In genomic region chr6:23218751-23219150, GRCh38 we compare ENCODE assay signal across 19 cellular contexts.
A peak's percentile ranks its signal among the peaks of the same experiment; 100 is the strongest.
DNase-seq lines count a peak whose midpoint lies in the region; ATAC-seq, FAIRE-seq and TF ChIP-seq lines count a peak whose summit lies in the region.
"Had no signal": no experiment of that assay in that cellular context is flagged by ENCODE, and none has a peak within 500 bp of the region (broad histone marks: within the 10 kb centered on the region; RNA-seq: fewer than 3 reads in every experiment).

No MANE protein-coding gene starts in this region.

- no peak overlapping the region for H3K4me2 ChIP-seq in neural cell (ENCODE audit: low read length)
- H3K4me2 ChIP-seq: hepatocyte had no signal

- no peak for TF ChIP-seq CTCF in endodermal cell (conservative IDR thresholded peaks at IDR 0.05)
- no peak for TF ChIP-seq CTCF in neural cell (IDR thresholded peaks at IDR 0.05; ENCODE audit: poor library complexity, severe bottlenecking)

- TF ChIP-seq POLR2A in GM12891 (IDR thresholded peaks at IDR 0.05; ENCODE audit: low read depth, low read length): no peak

- H3K27ac ChIP-seq in endodermal cell (ENCODE audit: low read depth, low read length): no peak overlapping the region
- H3K27ac ChIP-seq in neural cell (ENCODE audit: low read length): peak overlapping the region; percentile 4
- H3K27ac ChIP-seq: C4-2B, esophagus muscularis mucosa, hepatocyte, upper lobe of right lung had no signal

- H3K27ac Mint-ChIP-seq in endodermal cell: no peak overlapping the region
- H3K27ac Mint-ChIP-seq: stimulated activated naive B cell treated with anti-CD40 and anti-IgM and Interleukin-4, amounts not matched to agents 10 μg/mL and 1 μg/mL and 100 μg/mL, for 72 hours had no signal

- TF ChIP-seq RAD21 in neural cell (conservative IDR thresholded peaks at IDR 0.05): no peak

- FAIRE-seq in GM12891 (lab: Jason Lieb, UNC): no peak
- FAIRE-seq: GM19239 had no signal

- no peaks in the 10 kb centered on the region for H4K20me1 ChIP-seq in neural cell (ENCODE audit: insufficient read depth)

- no peaks in the 10 kb centered on the region for H3F3A ChIP-seq in neural cell (ENCODE audit: insufficient read depth, low read length, poor library complexity, severe bottlenecking)

- H3K36me3 Mint-ChIP-seq in endodermal cell (ENCODE audit: low read depth): peaks cover 2% of the 10 kb centered on the region
- H3K36me3 Mint-ChIP-seq: stimulated activated naive B cell treated with anti-CD40 and anti-IgM and Interleukin-4, amounts not matched to agents 10 μg/mL and 1 μg/mL and 100 μg/mL, for 72 hours had no signal

- H3K27me3 ChIP-seq in endodermal cell (ENCODE audit: control insufficient read depth, insufficient read depth, low read length, poor library complexity, severe bottlenecking): no peaks in the 10 kb centered on the region
- H3K27me3 ChIP-seq in neural cell (ENCODE audit: insufficient read depth, low read depth, low read length): no peaks in the 10 kb centered on the region
- H3K27me3 ChIP-seq: esophagus muscularis mucosa, hepatocyte, upper lobe of right lung had no signal

- peaks cover 19% of the 10 kb centered on the region for H3K4me1 Mint-ChIP-seq in endodermal cell
- H3K4me1 Mint-ChIP-seq: stimulated activated naive B cell treated with anti-CD40 and anti-IgM and Interleukin-4, amounts not matched to agents 10 μg/mL and 1 μg/mL and 100 μg/mL, for 72 hours had no signal

- no peak overlapping the region for H3K4me3 Mint-ChIP-seq in endodermal cell
- H3K4me3 Mint-ChIP-seq: neural crest cell; stimulated activated naive B cell treated with anti-CD40 and anti-IgM and Interleukin-4, amounts not matched to agents 10 μg/mL and 1 μg/mL and 100 μg/mL, for 72 hours had no signal

- TF ChIP-seq EP300 in neural cell (conservative IDR thresholded peaks at IDR 0.05; ENCODE audit: poor library complexity, severe bottlenecking): peak; percentile 18

- H3K9ac ChIP-seq in endodermal cell (ENCODE audit: extremely low read depth, low read length, poor library complexity, severe bottlenecking) (no peak overlapping the region), neural cell (ENCODE audit: low read length) (no peak overlapping the region)

- H3K4me1 ChIP-seq in endodermal cell (ENCODE audit: control insufficient read depth, insufficient read depth, low read length): peaks cover 9% of the 10 kb centered on the region
- H3K4me1 ChIP-seq: esophagus muscularis mucosa, upper lobe of right lung had no signal

- H3K4me3 ChIP-seq in endodermal cell (ENCODE audit: low read length) (peak overlapping the region; percentile 29), neural cell (ENCODE audit: low read length) (no peak overlapping the region)
- H3K4me3 ChIP-seq: esophagus muscularis mucosa, hepatocyte, upper lobe of right lung had no signal

- H3K9me3 ChIP-seq in endodermal cell (ENCODE audit: control insufficient read depth, low read length): peaks cover 27% of the 10 kb centered on the region
- no peaks in the 10 kb centered on the region for H3K9me3 ChIP-seq in neural cell (ENCODE audit: low read length)
- H3K9me3 ChIP-seq: esophagus muscularis mucosa, upper lobe of right lung had no signal

- DNase-seq in LHCN-M2 (ENCODE audit: low read depth) (peak; percentile 29), NCI-H69 (lab: John Stamatoyannopoulos, UW) (peak; percentile 62), endodermal cell (peak; percentile 79), dermis blood vessel endothelial cell (no peak), GM12891 (ENCODE audit: insufficient read length, low spot score) (no peak)
- no peak for DNase-seq in stimulated activated CD4-positive, alpha-beta T cell treated with anti-CD3 and anti-CD28 coated beads, Interleukin-1b, Interleukin-23, amount 100 ng/mL, for 48 hours
- DNase-seq: amniotic stem cell; NCI-H446; RPMI8226; stimulated activated naive B cell treated with anti-CD40 and anti-IgM and Interleukin-4, amounts not matched to agents 10 μg/mL and 1 μg/mL and 100 μg/mL, for 72 hours; upper lobe of right lung had no signal

- H3K79me2 ChIP-seq in neural cell (replicated peaks; ENCODE audit: insufficient read depth, low read length): no peaks in the 10 kb centered on the region
- H3K79me2 ChIP-seq: hepatocyte had no signal

- H2AFZ ChIP-seq in neural cell (ENCODE audit: low read depth, low read length): no peak overlapping the region
- H2AFZ ChIP-seq: hepatocyte had no signal

- ATAC-seq in activated CD4-positive, CD25-positive, alpha-beta regulatory T cell treated with anti-CD3 and anti-CD28 coated beads, Interleukin-2, amount 50 U/mL, for 24 hours: no peak
- ATAC-seq: sciatic nerve; stimulated activated naive B cell treated with anti-CD40 and anti-IgM and Interleukin-4, amounts not matched to agents 10 μg/mL and 1 μg/mL and 100 μg/mL, for 72 hours; upper lobe of right lung had no signal

- peaks cover 16% of the 10 kb centered on the region for H3K9me3 Mint-ChIP-seq in endodermal cell

- H3K9me2 ChIP-seq in neural cell (ENCODE audit: insufficient read depth, low read length): no peaks in the 10 kb centered on the region

- H3K27me3 Mint-ChIP-seq in endodermal cell (ENCODE audit: insufficient read depth): no peaks in the 10 kb centered on the region
- H3K27me3 Mint-ChIP-seq: stimulated activated naive B cell treated with anti-CD40 and anti-IgM and Interleukin-4, amounts not matched to agents 10 μg/mL and 1 μg/mL and 100 μg/mL, for 72 hours had no signal

- H3K36me3 ChIP-seq in endodermal cell (ENCODE audit: control insufficient read depth, insufficient read depth, low read length): no peaks in the 10 kb centered on the region
- no peaks in the 10 kb centered on the region for H3K36me3 ChIP-seq in neural cell (ENCODE audit: insufficient read depth, low read length)
- H3K36me3 ChIP-seq: esophagus muscularis mucosa, upper lobe of right lung had no signal

- 0 to 14% methylated on average over 1 of the region's 1 CpG for WGBS in endodermal cell (ENCODE audit: insufficient coverage in 1 of 2, insufficient read length in 1 of 2), 2 experiments

TF ChIP-seq in neural cell, 6 proteins besides CTCF, POLR2A, EP300 and RAD21 (continues in another document):
- no peak for TF ChIP-seq POLR2AphosphoS5 (IDR thresholded peaks at IDR 0.05)
- no peak for TF ChIP-seq REST (IDR thresholded peaks at IDR 0.05; ENCODE audit: borderline replicate concordance)
- TF ChIP-seq TAF1 (IDR thresholded peaks at IDR 0.05; ENCODE audit: low read depth): no peak
- TF ChIP-seq EZH2 (IDR thresholded peaks at IDR 0.05; ENCODE audit: borderline replicate concordance, insufficient read depth, low read length, poor library complexity, severe bottlenecking): no peak
- TF ChIP-seq MXI1 (conservative IDR thresholded peaks at IDR 0.05; ENCODE audit: poor library complexity, severe bottlenecking): no peak

TF ChIP-seq in GM12891, 5 proteins besides CTCF, POLR2A, EP300 and RAD21:
- TF ChIP-seq POLR2AphosphoS5 (IDR thresholded peaks at IDR 0.05; ENCODE audit: low read depth, low read length) (no peak), PAX5 (IDR thresholded peaks at IDR 0.05; ENCODE audit: insufficient read depth, low read length, severe bottlenecking) (no peak), POU2F2 (IDR thresholded peaks at IDR 0.05; ENCODE audit: low read depth, low read length) (no peak), TAF1 (IDR thresholded peaks at IDR 0.05; ENCODE audit: low read depth, low read length) (no peak), SPI1 (IDR thresholded peaks at IDR 0.05; ENCODE audit: low read depth, low read length) (no peak)

Comparison
In these comparisons a context has a peak if more than half of its experiments do, and no peak if none do; other contexts are left out.
1. DNase-seq: peak in LHCN-M2 (single experiment), NCI-H69 (single experiment) and endodermal cell (single experiment); none in stimulated activated CD4-positive, alpha-beta T cell treated with anti-CD3 and anti-CD28 coated beads, Interleukin-1b, Interleukin-23, amount 100 ng/mL, for 48 hours (single experiment), dermis blood vessel endothelial cell (single experiment) and GM12891 (single experiment).